ENCODE assay signal across 8 cellular contexts in genomic region chr1:38394303-38394702, GRCh38.
"Had no signal": no experiment of that assay in that cellular context is flagged by ENCODE, and none has a peak within 500 bp of the region (broad histone marks: within the 10 kb centered on the region; RNA-seq: fewer than 3 reads in every experiment).

No MANE protein-coding gene starts in this region.

- ATAC-seq: HepG2 had no signal

- H2AFZ ChIP-seq: GM23248 had no signal

- H3K4me3 Mint-ChIP-seq: H9, IgD-negative memory B cell had no signal

- H3K27ac Mint-ChIP-seq: IgD-negative memory B cell had no signal

- H3K27ac ChIP-seq: GM23248, HL-60 had no signal

- DNase-seq: GM23248, GOT3, H9, HCEC 1CT, KBM-7 had no signal

- H3K4me3 ChIP-seq: GM23248 had no signal

- H3K27me3 Mint-ChIP-seq: IgD-negative memory B cell had no signal

- H3K9ac ChIP-seq: GM23248 had no signal
